12 cellular contexts compared by ENCODE assay signal in genomic region chr1:212637902-212638301, GRCh38. TPM values are rescaled to one million over a fixed set of nuclear protein-coding genes. Genes with fewer than 3 reads are reported as not detected.
DNase-seq lines count a peak whose midpoint lies in the region; ATAC-seq lines count a peak whose summit lies in the region.
"Had no signal": no experiment of that assay in that cellular context is flagged by ENCODE, and none has a peak within 500 bp of the region (broad histone marks: within the 10 kb centered on the region; RNA-seq: fewer than 3 reads in every experiment).

No MANE protein-coding gene starts in this region.

- no peaks in the 10 kb centered on the region for H3K27me3 ChIP-seq in right cardiac atrium (ENCODE audit: control insufficient read depth, insufficient read depth)
- no peaks in the 10 kb centered on the region for H3K27me3 ChIP-seq in stomach smooth muscle (ENCODE audit: control insufficient read depth in 1 of 2, insufficient read depth in 2 of 2, low read length in 2 of 2)

- WGBS in right cardiac atrium, result 68% methylated on average over 5 of the region's 5 CpGs

- intact Hi-C loops in right cardiac atrium (cut with DNase I), result no loop called here

- peaks cover 28% of the 10 kb centered on the region for H3K4me1 ChIP-seq in right cardiac atrium (ENCODE audit: control insufficient read depth, insufficient read depth, low read length)
- peaks cover 31% of the 10 kb centered on the region for H3K4me1 ChIP-seq in stomach smooth muscle (ENCODE audit: control insufficient read depth, insufficient read depth, low read length)

- H3K9ac ChIP-seq in stomach smooth muscle (ENCODE audit: low read length in 2 of 2), result peak overlapping the region in 1 of 2 donors; percentile 8

- H3K36me3 ChIP-seq in stomach smooth muscle (ENCODE audit: control insufficient read depth in 2 of 2, insufficient read depth in 2 of 2, low read length in 2 of 2), result no peaks in the 10 kb centered on the region

- H3K27ac ChIP-seq in right cardiac atrium (ENCODE audit: low read length), result peak overlapping the region; percentile 81
- peak overlapping the region; percentile 62 for H3K27ac ChIP-seq in stomach smooth muscle (ENCODE audit: low read length)
- H3K27ac ChIP-seq: 22Rv1 had no signal

- H3K9me3 ChIP-seq in right cardiac atrium (ENCODE audit: control insufficient read depth, low read length), result no peaks in the 10 kb centered on the region
- H3K9me3 ChIP-seq in stomach smooth muscle (ENCODE audit: control insufficient read depth in 2 of 2, low read length in 2 of 2), result peaks cover 4 to 8% of the 10 kb centered on the region in 2 donors

- no peak overlapping the region for H3K4me3 ChIP-seq in right cardiac atrium (ENCODE audit: low read length)
- H3K4me3 ChIP-seq in stomach smooth muscle (ENCODE audit: low read length in 2 of 2), result peak overlapping the region in 1 of 2 donors; percentile 22

- ATAC-seq in right cardiac atrium, result no peak
- ATAC-seq in HG03521 (IDR thresholded peaks at IDR 0.05; ENCODE audit: unreplicated experiment), result no peak
- no peak for ATAC-seq in HG03520 (IDR thresholded peaks at IDR 0.05; ENCODE audit: unreplicated experiment)

- DNase-seq in DMS 273 (lab: John Stamatoyannopoulos, UW; ENCODE audit: unreplicated experiment), result peak; percentile 34
- no peak for DNase-seq in DMS 273 treated with DMSO at 0.1 percent for 48 hours (lab: John Stamatoyannopoulos, UW)
- DNase-seq in amniotic epithelial cell (ENCODE audit: low read depth), result peak; percentile 47
- DNase-seq in right cardiac atrium, result no peak
- no peak for DNase-seq in NCI-H345 (lab: John Stamatoyannopoulos, UW)
- DNase-seq: foreskin melanocyte, NCI-H2081, T1000 had no signal

RNA-seq across cellular contexts. Expression of gene ATF3, which starts 29.3 kb away (rescaled TPM):
- total RNA-seq in right cardiac atrium, result 10 to 100 TPM in 1 of 4 donors, 1 to 10 TPM in 3; 6.9 to 24.4 (median 7.9) TPM
- polyA plus RNA-seq in right cardiac atrium, result 195 TPM

Comparison
In these comparisons a context has a peak if more than half of its experiments do, and no peak if none do; other contexts are left out.
1. DNase-seq: peak in DMS 273 (single experiment) and amniotic epithelial cell (single experiment); none in DMS 273 treated with DMSO at 0.1 percent for 48 hours (single experiment), right cardiac atrium (0 of 3) and NCI-H345 (single experiment).